ENCODE assay signal across 21 cellular contexts in genomic region chr3:81043009-81043408, GRCh38.
"Had no signal": no experiment of that assay in that cellular context is flagged by ENCODE, and none has a peak within 500 bp of the region (broad histone marks: within the 10 kb centered on the region; RNA-seq: fewer than 3 reads in every experiment).

No MANE protein-coding gene starts in this region.

- H3K4me2 ChIP-seq: hepatocyte had no signal

- H3K4me1 ChIP-seq: esophagus muscularis mucosa, foreskin keratinocyte, gastroesophageal sphincter, heart left ventricle, left lung, lower lobe of right lung had no signal

- H3K79me2 ChIP-seq: hepatocyte had no signal

- DNase-seq: dermis blood vessel endothelial cell; dorsolateral prefrontal cortex; effector CD4-positive, alpha-beta T cell; effector memory CD4-positive, alpha-beta T cell; endodermal cell; foreskin keratinocyte; heart left ventricle; hypothalamus; immature natural killer cell; islet precursor cell; left cardiac atrium; left lung; left ventricle myocardium superior; lower lobe of right lung; mesenchymal stem cell; mucosa of descending colon; naive B cell had no signal

- H3K9me3 ChIP-seq: esophagus muscularis mucosa, gastroesophageal sphincter, heart left ventricle, left lung, lower lobe of right lung, mucosa of descending colon had no signal

- H3K36me3 ChIP-seq: esophagus muscularis mucosa, gastroesophageal sphincter, heart left ventricle, left lung, lower lobe of right lung had no signal

- H2AFZ ChIP-seq: hepatocyte had no signal

- H3K4me3 ChIP-seq: coronary artery, dorsolateral prefrontal cortex, esophagus muscularis mucosa, gastroesophageal sphincter, heart left ventricle, hepatocyte, left lung, lower lobe of right lung, mucosa of descending colon had no signal

- H3K27ac ChIP-seq: coronary artery, dorsolateral prefrontal cortex, esophagus muscularis mucosa, foreskin keratinocyte, gastroesophageal sphincter, heart left ventricle, hepatocyte, left lung, lower lobe of right lung had no signal

- H3K27me3 ChIP-seq: dorsolateral prefrontal cortex, esophagus muscularis mucosa, foreskin keratinocyte, gastroesophageal sphincter, heart left ventricle, hepatocyte, left lung had no signal
